In the genomic region with DNA sequence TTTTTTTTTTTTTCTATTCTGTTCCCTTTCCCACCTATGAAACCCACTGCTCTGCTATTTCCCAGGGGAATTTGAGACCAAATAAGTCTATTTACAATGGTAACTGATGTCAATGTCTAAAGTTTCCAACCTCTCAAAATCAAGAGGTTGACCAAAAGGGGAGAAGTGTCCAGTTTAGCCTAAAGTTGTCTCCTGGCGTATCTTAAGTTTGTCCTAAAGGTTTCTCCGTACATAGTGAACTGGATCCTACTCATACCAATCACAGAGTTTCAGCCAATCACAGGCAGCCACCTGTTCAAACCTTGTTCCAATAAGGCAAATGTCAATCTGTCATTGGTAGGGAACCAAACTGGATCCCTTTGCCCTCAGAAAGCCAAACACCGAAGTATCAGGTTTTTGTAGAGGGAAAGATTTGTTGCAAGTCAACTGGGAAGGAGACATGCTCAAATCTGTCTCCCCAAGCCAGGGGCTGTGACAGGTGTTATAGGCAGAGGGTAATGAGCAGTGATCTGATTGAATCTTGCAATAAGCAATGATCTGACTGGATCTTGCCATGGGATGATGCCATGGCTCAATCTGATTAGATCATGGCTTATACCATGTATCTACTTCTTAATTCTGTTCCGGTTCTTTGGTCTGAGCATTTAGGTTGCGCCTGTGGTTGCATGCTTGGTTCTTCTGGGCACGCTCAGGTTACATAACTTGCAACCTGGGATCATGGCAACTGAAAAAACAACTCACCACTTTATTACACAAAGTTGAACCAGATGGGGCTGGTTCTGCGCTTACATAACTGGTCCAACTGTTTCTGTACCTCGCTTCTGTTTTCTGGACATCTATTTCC, we compare ENCODE assay signal across 8 cellular contexts. TPM values are rescaled to one million over a fixed set of nuclear protein-coding genes. Genes with fewer than 3 reads are reported as not detected.
A peak's percentile ranks its signal among the peaks of the same experiment; 100 is the strongest.
DNase-seq lines count a peak whose midpoint lies in the region; ATAC-seq and TF ChIP-seq lines count a peak whose summit lies in the region.

No MANE protein-coding gene starts in this region.

- H3K27ac Mint-ChIP-seq in activated CD8-positive, alpha-beta T cell treated with anti-CD3 and anti-CD28 coated beads for 36 hours: peak overlapping the region; percentile 91

- peaks cover 2% of the 10 kb centered on the region for H3K9me3 ChIP-seq in trophoblast cell (ENCODE audit: insufficient read depth, low read depth, low read length)

- H3K79me2 ChIP-seq in trophoblast cell (ENCODE audit: control insufficient read depth, insufficient read depth, low read length, poor library complexity): peaks cover 13% of the 10 kb centered on the region

- H3K4me3 Mint-ChIP-seq in activated CD8-positive, alpha-beta T cell treated with anti-CD3 and anti-CD28 coated beads for 36 hours: peak overlapping the region; percentile 89

- no peak overlapping the region for H4K12ac ChIP-seq in trophoblast cell (ENCODE audit: low read depth, low read length)

- no peak for TF ChIP-seq CTCF in activated CD8-positive, alpha-beta T cell treated with anti-CD3 and anti-CD28 coated beads for 36 hours (IDR thresholded peaks at IDR 0.05)
- no peak for TF ChIP-seq CTCF in fibroblast of villous mesenchyme (IDR thresholded peaks at IDR 0.05; ENCODE audit: insufficient read depth, low read depth, low read length)

- H3K27me3 Mint-ChIP-seq in activated CD8-positive, alpha-beta T cell treated with anti-CD3 and anti-CD28 coated beads for 36 hours: no peaks in the 10 kb centered on the region

- no peak overlapping the region for H3K27ac ChIP-seq in trophoblast cell (ENCODE audit: low read depth, low read length)

- H3K9ac ChIP-seq in trophoblast cell (ENCODE audit: low read length): no peak overlapping the region

- H4K91ac ChIP-seq in trophoblast cell (ENCODE audit: low read depth, low read length): peak overlapping the region; percentile 1

- H3K4ac ChIP-seq in trophoblast cell (ENCODE audit: low read depth, low read length): no peak overlapping the region

- no peak overlapping the region for H2BK12ac ChIP-seq in trophoblast cell (ENCODE audit: low read length)

- no CpG with 5 or more reads among the region's 8 CpGs for WGBS in trophoblast cell (ENCODE audit: extremely low coverage, insufficient coverage, insufficient read length)

- peak; percentile 62 for DNase-seq in activated CD4-positive, alpha-beta T cell treated with anti-CD3 and anti-CD28 coated beads for 48 hours
- DNase-seq in activated CD4-positive, alpha-beta T cell treated with anti-CD3 and anti-CD28 coated beads for 4 hours: no peak
- DNase-seq in NCI-H146 (lab: John Stamatoyannopoulos, UW) (peak; percentile 68), fibroblast of villous mesenchyme (ENCODE audit: low read depth) (peak; percentile 8), trophoblast cell (peak; percentile 53 to 58)
- peak; percentile 73 for DNase-seq in activated CD8-positive, alpha-beta T cell treated with anti-CD3 and anti-CD28 coated beads for 36 hours

- H2AFZ ChIP-seq in trophoblast cell (ENCODE audit: insufficient read depth, low read length, poor library complexity): no peak overlapping the region

- peak overlapping the region; percentile 93 for H3K4me2 ChIP-seq in trophoblast cell (ENCODE audit: low read length)

- CTCF ChIA-PET in activated CD8-positive, alpha-beta T cell treated with anti-CD3 and anti-CD28 coated beads for 36 hours (lab: Charles Lee): interaction anchor here (1.0 kb wide), 1 partner anchor 50 kb away, joined by 3 read pairs; no protein-coding TSS in a partner anchor

- H2AK5ac ChIP-seq in trophoblast cell (ENCODE audit: low read length): no peak overlapping the region

- H4K8ac ChIP-seq in trophoblast cell (ENCODE audit: low read depth, low read length): no peak overlapping the region

- no peak overlapping the region for H2BK120ac ChIP-seq in trophoblast cell (ENCODE audit: insufficient read depth, low read length, poor library complexity)

- no peaks in the 10 kb centered on the region for H3K36me3 Mint-ChIP-seq in activated CD8-positive, alpha-beta T cell treated with anti-CD3 and anti-CD28 coated beads for 36 hours (ENCODE audit: low read depth)

- no peaks in the 10 kb centered on the region for H3K36me3 ChIP-seq in trophoblast cell (ENCODE audit: control insufficient read depth in 1 of 2, insufficient read depth in 2 of 2, low read length in 2 of 2)

- H3K4me3 ChIP-seq in fibroblast of villous mesenchyme (ENCODE audit: low read depth, low read length): peak overlapping the region; percentile 73
- no peak overlapping the region for H3K4me3 ChIP-seq in trophoblast cell (ENCODE audit: low read depth, low read length)

- no peaks in the 10 kb centered on the region for H3K27me3 ChIP-seq in trophoblast cell (ENCODE audit: insufficient read depth, low read length)

- H3K14ac ChIP-seq in trophoblast cell (ENCODE audit: low read length): no peak overlapping the region

- POLR2A ChIA-PET in activated CD8-positive, alpha-beta T cell treated with anti-CD3 and anti-CD28 coated beads for 36 hours (lab: Charles Lee): interaction anchor here (0.9 to 1.1 kb wide), 2 partner anchors 7 to 151 kb away, joined by 3 to 7 read pairs; no protein-coding TSS in a partner anchor

- no peak overlapping the region for H3K23ac ChIP-seq in trophoblast cell (ENCODE audit: low read length)

- H3K4me1 Mint-ChIP-seq in activated CD8-positive, alpha-beta T cell treated with anti-CD3 and anti-CD28 coated beads for 36 hours (ENCODE audit: low read depth): peaks cover 59% of the 10 kb centered on the region

- no peak overlapping the region for H3K18ac ChIP-seq in trophoblast cell (ENCODE audit: low read length)

- H3K79me1 ChIP-seq in trophoblast cell (ENCODE audit: low read length): peaks cover 22% of the 10 kb centered on the region

- ATAC-seq in activated CD8-positive, alpha-beta T cell treated with anti-CD3 and anti-CD28 coated beads for 36 hours: no peak
- ATAC-seq in HG03108 (IDR thresholded peaks at IDR 0.05; ENCODE audit: unreplicated experiment) (no peak), HG03175 (IDR thresholded peaks at IDR 0.05; ENCODE audit: unreplicated experiment) (no peak)

- peaks cover 11 to 18% of the 10 kb centered on the region in 2 experiments for H3K4me1 ChIP-seq in trophoblast cell (ENCODE audit: control insufficient read depth in 1 of 2, insufficient read depth in 2 of 2, low read length in 2 of 2)

- peaks cover 2% of the 10 kb centered on the region for H3K9me3 Mint-ChIP-seq in activated CD8-positive, alpha-beta T cell treated with anti-CD3 and anti-CD28 coated beads for 36 hours

- intact Hi-C loops in activated CD8-positive, alpha-beta T cell treated with anti-CD3 and anti-CD28 coated beads for 36 hours (cut with micrococcal nuclease): no loop called here

- H2BK5ac ChIP-seq in trophoblast cell (ENCODE audit: low read depth, low read length, poor library complexity): no peak overlapping the region

RNA-seq across cellular contexts. Expression of a gene that starts 1.1 kb away (rescaled TPM):
- total RNA-seq in activated CD8-positive, alpha-beta T cell treated with anti-CD3 and anti-CD28 coated beads for 36 hours: 1 to 10 TPM; 6.6 to 7.2 TPM
- total RNA-seq in fibroblast of villous mesenchyme: 15.1 and 15.5 TPM in 2 replicates
- 26.9 and 27.6 TPM in 2 replicates for polyA plus RNA-seq in trophoblast cell (2013)

RNA-seq across cellular contexts. Expression of a gene that starts 41.0 kb away (rescaled TPM):
- not detected for total RNA-seq in activated CD8-positive, alpha-beta T cell treated with anti-CD3 and anti-CD28 coated beads for 36 hours
- total RNA-seq in fibroblast of villous mesenchyme: 0.64 TPM in 1 of 2 replicates, not detected in the other
- not detected in 2 replicates for polyA plus RNA-seq in trophoblast cell (2013)

RNA-seq across cellular contexts. Expression of a gene that starts 59.8 kb away (rescaled TPM):
- total RNA-seq in activated CD8-positive, alpha-beta T cell treated with anti-CD3 and anti-CD28 coated beads for 36 hours: not detected
- not detected in 2 replicates for total RNA-seq in fibroblast of villous mesenchyme
- not detected in 2 replicates for polyA plus RNA-seq in trophoblast cell (2013)

Comparison
In these comparisons a context has a peak if more than half of its experiments do, and no peak if none do; other contexts are left out.
1. DNase-seq: peak in activated CD4-positive, alpha-beta T cell treated with anti-CD3 and anti-CD28 coated beads for 48 hours (single experiment), NCI-H146 (single experiment), activated CD8-positive, alpha-beta T cell treated with anti-CD3 and anti-CD28 coated beads for 36 hours (single experiment), fibroblast of villous mesenchyme (single experiment) and trophoblast cell (2 of 2); none in activated CD4-positive, alpha-beta T cell treated with anti-CD3 and anti-CD28 coated beads for 4 hours (0 of 2).